In genomic region chr3:31634485-31634884, GRCh38 we compare ENCODE assay signal across 15 cellular contexts.
A peak's percentile ranks its signal among the peaks of the same experiment; 100 is the strongest.
DNase-seq lines count a peak whose midpoint lies in the region; ATAC-seq and TF ChIP-seq lines count a peak whose summit lies in the region.
"Had no signal": no experiment of that assay in that cellular context is flagged by ENCODE, and none has a peak within 500 bp of the region (broad histone marks: within the 10 kb centered on the region; RNA-seq: fewer than 3 reads in every experiment).

No MANE protein-coding gene starts in this region.

- no peaks in the 10 kb centered on the region for H3K9me3 ChIP-seq in ascending aorta

- peak; percentile 96 for ATAC-seq in foreskin keratinocyte
- ATAC-seq in HG03520 (IDR thresholded peaks at IDR 0.05; ENCODE audit: unreplicated experiment) = no peak
- no peak for ATAC-seq in GM18520 (IDR thresholded peaks at IDR 0.05; ENCODE audit: unreplicated experiment)
- ATAC-seq: stimulated activated naive B cell treated with anti-CD40 and anti-IgM and Interleukin-4, amounts not matched to agents 10 μg/mL and 1 μg/mL and 100 μg/mL, for 72 hours had no signal

- TF ChIP-seq CTCF in foreskin keratinocyte (conservative IDR thresholded peaks at IDR 0.05) (no peak), ascending aorta (IDR thresholded peaks at IDR 0.05) (no peak)

- intact Hi-C loops in activated T-helper 2 cell treated with anti-CD3 and anti-CD28 coated beads, Interferon-gamma antibody, Interleukin-2, Interleukin-4, amounts not matched to agents 10 μg/mL and 5 μg/mL and 100 μg/mL, durations not matched to agents 14 hours and 24 hours and 36 hours (cut with micrococcal nuclease) = loop anchor here (2.0 to 10.0 kb wide), 2 partner anchors 14 to 340 kb away; no protein-coding TSS in a partner anchor
- intact Hi-C loops in ascending aorta (cut with DNase I) = no loop called here

- H3K9me3 Mint-ChIP-seq in activated T-helper 2 cell treated with anti-CD3 and anti-CD28 coated beads, Interferon-gamma antibody, Interleukin-2, Interleukin-4, amounts not matched to agents 10 μg/mL and 5 μg/mL and 100 μg/mL, durations not matched to agents 14 hours and 24 hours and 36 hours = no peaks in the 10 kb centered on the region
- no peaks in the 10 kb centered on the region for H3K9me3 Mint-ChIP-seq in T-helper 2 cell treated with Interferon-gamma antibody and Interleukin-4, amounts not matched to agents 5 μg/mL and 100 μg/mL, for 36 hours
- H3K9me3 Mint-ChIP-seq: stimulated activated naive B cell treated with anti-CD40 and anti-IgM and Interleukin-4, amounts not matched to agents 10 μg/mL and 1 μg/mL and 100 μg/mL, for 72 hours had no signal

- no peaks in the 10 kb centered on the region for H3K27me3 Mint-ChIP-seq in activated T-helper 2 cell treated with anti-CD3 and anti-CD28 coated beads, Interferon-gamma antibody, Interleukin-2, Interleukin-4, amounts not matched to agents 10 μg/mL and 5 μg/mL and 100 μg/mL, durations not matched to agents 14 hours and 24 hours and 36 hours (ENCODE audit: low read depth)
- H3K27me3 Mint-ChIP-seq in T-helper 2 cell treated with Interferon-gamma antibody and Interleukin-4, amounts not matched to agents 5 μg/mL and 100 μg/mL, for 36 hours (ENCODE audit: low read depth) = no peaks in the 10 kb centered on the region
- H3K27me3 Mint-ChIP-seq: stimulated activated naive B cell treated with anti-CD40 and anti-IgM and Interleukin-4, amounts not matched to agents 10 μg/mL and 1 μg/mL and 100 μg/mL, for 72 hours had no signal

- DNase-seq in AG08396 (ENCODE audit: low spot score) (peak; percentile 5), ELR (ENCODE audit: low read depth) (peak; percentile 85), foreskin keratinocyte (peak; percentile 51 to 82), ascending aorta (ENCODE audit: low spot score in 2 of 2) (no peak)
- no peak for DNase-seq in activated T-helper 2 cell treated with anti-CD3 and anti-CD28 coated beads, Interferon-gamma antibody, Interleukin-2, Interleukin-4, amounts not matched to agents 10 μg/mL and 5 μg/mL and 100 μg/mL, durations not matched to agents 14 hours and 24 hours and 36 hours (ENCODE audit: low spot score)
- no peak for DNase-seq in T-helper 2 cell treated with Interferon-gamma antibody and Interleukin-4, amounts not matched to agents 5 μg/mL and 100 μg/mL, for 36 hours (ENCODE audit: low spot score)
- DNase-seq: amygdala; C1 segment of cervical spinal cord; mesendoderm; NCI-H2171 treated with DMSO at 0.1 percent for 48 hours; stimulated activated CD4-positive, alpha-beta T cell treated with anti-CD3 and anti-CD28 coated beads, Interleukin-2, amount 100 ng/mL, for 24 hours; stimulated activated naive B cell treated with anti-CD40 and anti-IgM and Interleukin-4, amounts not matched to agents 10 μg/mL and 1 μg/mL and 100 μg/mL, for 72 hours; T-helper 2 cell had no signal

- no peak overlapping the region for H3K4me3 Mint-ChIP-seq in activated T-helper 2 cell treated with anti-CD3 and anti-CD28 coated beads, Interferon-gamma antibody, Interleukin-2, Interleukin-4, amounts not matched to agents 10 μg/mL and 5 μg/mL and 100 μg/mL, durations not matched to agents 14 hours and 24 hours and 36 hours (ENCODE audit: low read depth)
- H3K4me3 Mint-ChIP-seq in T-helper 2 cell treated with Interferon-gamma antibody and Interleukin-4, amounts not matched to agents 5 μg/mL and 100 μg/mL, for 36 hours = no peak overlapping the region
- H3K4me3 Mint-ChIP-seq: stimulated activated naive B cell treated with anti-CD40 and anti-IgM and Interleukin-4, amounts not matched to agents 10 μg/mL and 1 μg/mL and 100 μg/mL, for 72 hours had no signal

- H3K27ac Mint-ChIP-seq in activated T-helper 2 cell treated with anti-CD3 and anti-CD28 coated beads, Interferon-gamma antibody, Interleukin-2, Interleukin-4, amounts not matched to agents 10 μg/mL and 5 μg/mL and 100 μg/mL, durations not matched to agents 14 hours and 24 hours and 36 hours = peak overlapping the region; percentile 38
- H3K27ac Mint-ChIP-seq in T-helper 2 cell treated with Interferon-gamma antibody and Interleukin-4, amounts not matched to agents 5 μg/mL and 100 μg/mL, for 36 hours = no peak overlapping the region
- H3K27ac Mint-ChIP-seq: stimulated activated naive B cell treated with anti-CD40 and anti-IgM and Interleukin-4, amounts not matched to agents 10 μg/mL and 1 μg/mL and 100 μg/mL, for 72 hours had no signal

- no peak overlapping the region for H3K4me3 ChIP-seq in ascending aorta

- no peaks in the 10 kb centered on the region for H3K27me3 ChIP-seq in foreskin keratinocyte
- no peaks in the 10 kb centered on the region for H3K27me3 ChIP-seq in ascending aorta

- H3K27ac ChIP-seq in foreskin keratinocyte (no peak overlapping the region), ascending aorta (no peak overlapping the region)

- H3K4me1 ChIP-seq in foreskin keratinocyte (peaks cover 8% of the 10 kb centered on the region), ascending aorta (no peaks in the 10 kb centered on the region)

- H3K4me1 Mint-ChIP-seq in activated T-helper 2 cell treated with anti-CD3 and anti-CD28 coated beads, Interferon-gamma antibody, Interleukin-2, Interleukin-4, amounts not matched to agents 10 μg/mL and 5 μg/mL and 100 μg/mL, durations not matched to agents 14 hours and 24 hours and 36 hours (ENCODE audit: low read depth) = peaks cover 36% of the 10 kb centered on the region
- H3K4me1 Mint-ChIP-seq in T-helper 2 cell treated with Interferon-gamma antibody and Interleukin-4, amounts not matched to agents 5 μg/mL and 100 μg/mL, for 36 hours (ENCODE audit: low read depth) = peaks cover 31% of the 10 kb centered on the region

- peaks cover 24 to 38% of the 10 kb centered on the region in 2 donors for H3K36me3 ChIP-seq in ascending aorta

- peaks cover 58% of the 10 kb centered on the region for H3K36me3 Mint-ChIP-seq in activated T-helper 2 cell treated with anti-CD3 and anti-CD28 coated beads, Interferon-gamma antibody, Interleukin-2, Interleukin-4, amounts not matched to agents 10 μg/mL and 5 μg/mL and 100 μg/mL, durations not matched to agents 14 hours and 24 hours and 36 hours (ENCODE audit: low read depth)
- peaks cover 66% of the 10 kb centered on the region for H3K36me3 Mint-ChIP-seq in T-helper 2 cell treated with Interferon-gamma antibody and Interleukin-4, amounts not matched to agents 5 μg/mL and 100 μg/mL, for 36 hours (ENCODE audit: low read depth)

Comparison
In these comparisons a context has a peak if more than half of its experiments do, and no peak if none do; other contexts are left out.
1. DNase-seq: peak in AG08396 (single experiment), ELR (single experiment) and foreskin keratinocyte (2 of 2); none in activated T-helper 2 cell treated with anti-CD3 and anti-CD28 coated beads, Interferon-gamma antibody, Interleukin-2, Interleukin-4, amounts not matched to agents 10 μg/mL and 5 μg/mL and 100 μg/mL, durations not matched to agents 14 hours and 24 hours and 36 hours (single experiment), ascending aorta (0 of 2) and T-helper 2 cell treated with Interferon-gamma antibody and Interleukin-4, amounts not matched to agents 5 μg/mL and 100 μg/mL, for 36 hours (single experiment).